Comparison of ENCODE assay signal across 1 cellular context in genomic region chr4:26372525-26373172, GRCh38.
TF ChIP-seq lines count a peak whose summit lies in the region.

No MANE protein-coding gene starts in this region.

TF ChIP-seq in HepG2, 621 proteins besides CTCF, POLR2A, EP300 and RAD21 (continued from another document and continues in another):
- no peak for TF ChIP-seq ZFP82 (CRISPR knock-in tag; IDR thresholded peaks at IDR 0.05; ENCODE audit: borderline replicate concordance)
- no peak for TF ChIP-seq NFE2L1 (CRISPR knock-in tag; IDR thresholded peaks at IDR 0.05; ENCODE audit: borderline replicate concordance)
- no peak for TF ChIP-seq MEIS2 (CRISPR knock-in tag; IDR thresholded peaks at IDR 0.05)
- TF ChIP-seq ZFP37 (CRISPR knock-in tag; IDR thresholded peaks at IDR 0.05; ENCODE audit: borderline replicate concordance), result no peak
- no peak for TF ChIP-seq ZNF501 (CRISPR knock-in tag; IDR thresholded peaks at IDR 0.05)
- TF ChIP-seq KLF12 (CRISPR knock-in tag; IDR thresholded peaks at IDR 0.05; ENCODE audit: borderline replicate concordance), result no peak
- TF ChIP-seq MXD4 (CRISPR knock-in tag; IDR thresholded peaks at IDR 0.05), result no peak
- TF ChIP-seq SPEN (CRISPR knock-in tag; IDR thresholded peaks at IDR 0.05; ENCODE audit: low read depth), result no peak
- TF ChIP-seq ZNF75D (CRISPR knock-in tag; IDR thresholded peaks at IDR 0.05; ENCODE audit: borderline replicate concordance), result no peak
- TF ChIP-seq SRF (IDR thresholded peaks at IDR 0.05; ENCODE audit: low read depth, low read length), result no peak
- peak; percentile 32; the same call in 1 of the 2 replicates for TF ChIP-seq RXRB (CRISPR knock-in tag; IDR thresholded peaks at IDR 0.05; ENCODE audit: borderline replicate concordance)
- TF ChIP-seq ZNF790 (CRISPR knock-in tag; IDR thresholded peaks at IDR 0.05; ENCODE audit: borderline replicate concordance), result no peak
- TF ChIP-seq DRAP1 (CRISPR knock-in tag; IDR thresholded peaks at IDR 0.05), result no peak
- no peak for TF ChIP-seq AHR (CRISPR knock-in tag; IDR thresholded peaks at IDR 0.05)
- no peak for TF ChIP-seq ZNF468 (CRISPR knock-in tag; IDR thresholded peaks at IDR 0.05)
- no peak for TF ChIP-seq XRCC5 (optimal IDR thresholded peaks at IDR 0.05; ENCODE audit: low read length)
- TF ChIP-seq GTF3A (CRISPR knock-in tag; conservative IDR thresholded peaks at IDR 0.05), result no peak
- peak; percentile 9; the same call in 1 of the 2 replicates for TF ChIP-seq TFAP4 (IDR thresholded peaks at IDR 0.05; ENCODE audit: borderline replicate concordance, low read depth)
- no peak for TF ChIP-seq ZNF460 (CRISPR knock-in tag; IDR thresholded peaks at IDR 0.05; ENCODE audit: borderline replicate concordance)
- no peak for TF ChIP-seq ZNF333 (CRISPR knock-in tag; IDR thresholded peaks at IDR 0.05; ENCODE audit: borderline replicate concordance)
- TF ChIP-seq ZBTB10 (CRISPR knock-in tag; IDR thresholded peaks at IDR 0.05; ENCODE audit: borderline replicate concordance), result no peak
- no peak for TF ChIP-seq ZSCAN22 (CRISPR knock-in tag; IDR thresholded peaks at IDR 0.05)
- no peak for TF ChIP-seq NR3C1 (CRISPR knock-in tag; IDR thresholded peaks at IDR 0.05)
- peak; percentile 29; the same call in 1 of the 2 replicates for TF ChIP-seq IRF2 (CRISPR knock-in tag; IDR thresholded peaks at IDR 0.05)
- no peak for TF ChIP-seq ZNF225 (CRISPR knock-in tag; IDR thresholded peaks at IDR 0.05)
- no peak for TF ChIP-seq IKZF5 (CRISPR knock-in tag; IDR thresholded peaks at IDR 0.05)
- peak; percentile 40; the same call in 1 of the 2 replicates for TF ChIP-seq ZNF331 (CRISPR knock-in tag; IDR thresholded peaks at IDR 0.05)
- TF ChIP-seq ZBTB40 (IDR thresholded peaks at IDR 0.05), result no peak
- TF ChIP-seq ZBTB40 (CRISPR knock-in tag; IDR thresholded peaks at IDR 0.05), result no peak
- TF ChIP-seq ZNF629 (CRISPR knock-in tag; conservative IDR thresholded peaks at IDR 0.05), result no peak
- no peak for TF ChIP-seq MXD3 (CRISPR knock-in tag; IDR thresholded peaks at IDR 0.05)
- TF ChIP-seq GMEB2 (CRISPR knock-in tag; IDR thresholded peaks at IDR 0.05; ENCODE audit: low read depth), result no peak
- TF ChIP-seq ZNF431 (CRISPR knock-in tag; IDR thresholded peaks at IDR 0.05; ENCODE audit: borderline replicate concordance, low read depth), result no peak
- TF ChIP-seq ZNF691 (CRISPR knock-in tag; IDR thresholded peaks at IDR 0.05; ENCODE audit: borderline replicate concordance, low read depth), result no peak
- TF ChIP-seq ZMYM2 (CRISPR knock-in tag; IDR thresholded peaks at IDR 0.05), result 0 out of 2 replicates have a peak, but pooled peaks have one; percentile 30
- TF ChIP-seq PITX1 (CRISPR knock-in tag; IDR thresholded peaks at IDR 0.05), result peak; percentile 97
- TF ChIP-seq KDM2A (CRISPR knock-in tag; IDR thresholded peaks at IDR 0.05; ENCODE audit: borderline replicate concordance, low read depth), result no peak
- no peak for TF ChIP-seq DZIP1 (CRISPR knock-in tag; IDR thresholded peaks at IDR 0.05)
